In genomic region chr13:41546372-41547252, GRCh38 we compare ENCODE assay signal across 9 cellular contexts.
A peak's percentile ranks its signal among the peaks of the same experiment; 100 is the strongest.
DNase-seq lines count a peak whose midpoint lies in the region; ATAC-seq and TF ChIP-seq lines count a peak whose summit lies in the region.
"Had no signal": no experiment of that assay in that cellular context is flagged by ENCODE, and none has a peak within 500 bp of the region (broad histone marks: within the 10 kb centered on the region; RNA-seq: fewer than 3 reads in every experiment).

No MANE protein-coding gene starts in this region.

- WGBS in mesendoderm (ENCODE audit: extremely low coverage, insufficient coverage, low lambda C conversion rate): no CpG with 5 or more reads among the region's 14 CpGs

- no peaks in the 10 kb centered on the region for H3K27me3 Mint-ChIP-seq in CD8-positive, alpha-beta T cell (ENCODE audit: low read depth)

- CTCF ChIA-PET in CD8-positive, alpha-beta T cell (lab: Charles Lee): interaction anchor here (0.6 to 1.3 kb wide), 2 partner anchors 9 to 301 kb away, joined by 3 to 4 read pairs; no protein-coding TSS in a partner anchor

- no peak overlapping the region for H3K4ac ChIP-seq in mesendoderm (ENCODE audit: low read depth, low read length)

- no peak overlapping the region for H3K18ac ChIP-seq in mesendoderm (ENCODE audit: low read length)

- no peak overlapping the region for H3K56ac ChIP-seq in mesendoderm (ENCODE audit: low read length)

- H3K4me3 Mint-ChIP-seq in CD8-positive, alpha-beta T cell: no peak overlapping the region

- no peaks in the 10 kb centered on the region for H3K4me1 Mint-ChIP-seq in CD8-positive, alpha-beta T cell (ENCODE audit: low read depth)

- H2BK15ac ChIP-seq in mesendoderm (replicated peaks; ENCODE audit: low read depth): no peak overlapping the region

- H3K27me3 ChIP-seq in mesendoderm (ENCODE audit: insufficient read depth, low read length, poor library complexity): no peaks in the 10 kb centered on the region
- no peaks in the 10 kb centered on the region for H3K27me3 ChIP-seq in CD8-positive, alpha-beta T cell (ENCODE audit: insufficient read depth, low read length)

- no peaks in the 10 kb centered on the region for H3K79me2 ChIP-seq in mesendoderm (ENCODE audit: control insufficient read depth, insufficient read depth, low read length)

- no peak overlapping the region for H3K9ac ChIP-seq in mesendoderm (ENCODE audit: low read length)

- DNase-seq in GDM1 (lab: John Stamatoyannopoulos, UW): peak; percentile 39
- peak; percentile 50 for DNase-seq in NB4 (ENCODE audit: low read depth)
- peak; percentile 62 for DNase-seq in epithelial cell of prostate (ENCODE audit: low read depth, low spot score)
- DNase-seq in retina: peak; percentile 33
- no peak for DNase-seq in mesendoderm
- no peak for DNase-seq in NCI-H510A treated with DMSO at 0.1 percent for 48 hours (lab: John Stamatoyannopoulos, UW)
- DNase-seq in Kasumi-1 (lab: John Stamatoyannopoulos, UW): no peak
- DNase-seq in CD8-positive, alpha-beta T cell: no peak
- DNase-seq: activated CD8-positive, alpha-beta memory T cell treated with anti-CD3 and anti-CD28 coated beads for 24 hours had no signal

- no peak for TF ChIP-seq POLR2A in NB4 (IDR thresholded peaks at IDR 0.05; ENCODE audit: extremely low read depth, insufficient read length)

- no peaks in the 10 kb centered on the region for H3K36me3 ChIP-seq in mesendoderm (ENCODE audit: control insufficient read depth, insufficient read depth, low read length)
- H3K36me3 ChIP-seq in CD8-positive, alpha-beta T cell (ENCODE audit: insufficient read depth, low read length): no peaks in the 10 kb centered on the region

- H2AK5ac ChIP-seq in mesendoderm (ENCODE audit: low read length): no peak overlapping the region

- TF ChIP-seq CTCF in NB4 (IDR thresholded peaks at IDR 0.05; ENCODE audit: low read depth, low read length): no peak
- no peak for TF ChIP-seq CTCF in CD8-positive, alpha-beta T cell (IDR thresholded peaks at IDR 0.05)

- no peak overlapping the region for H4K5ac ChIP-seq in mesendoderm (ENCODE audit: low read length)

- no peaks in the 10 kb centered on the region for H3K9me3 Mint-ChIP-seq in CD8-positive, alpha-beta T cell

- H2BK5ac ChIP-seq in mesendoderm (ENCODE audit: low read length): no peak overlapping the region

- H3K4me3 ChIP-seq in NB4 (ENCODE audit: low read depth, low read length): no peak overlapping the region
- no peak overlapping the region for H3K4me3 ChIP-seq in mesendoderm (ENCODE audit: low read length)
- no peak overlapping the region for H3K4me3 ChIP-seq in CD8-positive, alpha-beta T cell (ENCODE audit: low read depth, low read length)

- intact Hi-C loops in CD8-positive, alpha-beta T cell (cut with DNase I, micrococcal nuclease): no loop called here

- H3K9me3 ChIP-seq in CD8-positive, alpha-beta T cell (ENCODE audit: low read length): no peaks in the 10 kb centered on the region

- no peak overlapping the region for H2BK120ac ChIP-seq in mesendoderm (ENCODE audit: low read depth, low read length)

- ATAC-seq in CD8-positive, alpha-beta T cell: no peak

- H4K8ac ChIP-seq in mesendoderm (ENCODE audit: low read depth, low read length): no peak overlapping the region

- POLR2A ChIA-PET in CD8-positive, alpha-beta T cell (lab: Charles Lee): no interaction called here

- H3K4me2 ChIP-seq in mesendoderm (ENCODE audit: low read length): no peak overlapping the region

- H3K23ac ChIP-seq in mesendoderm (ENCODE audit: low read length): no peak overlapping the region

- H3K27ac ChIP-seq in epithelial cell of prostate: no peak overlapping the region
- H3K27ac ChIP-seq in mesendoderm (ENCODE audit: low read depth, low read length): no peak overlapping the region
- H3K27ac ChIP-seq in CD8-positive, alpha-beta T cell (ENCODE audit: low read depth, low read length): no peak overlapping the region

- no peak overlapping the region for H3K27ac Mint-ChIP-seq in CD8-positive, alpha-beta T cell

- H3K4me1 ChIP-seq in mesendoderm (ENCODE audit: control insufficient read depth, low read depth, low read length): no peaks in the 10 kb centered on the region
- H3K4me1 ChIP-seq in CD8-positive, alpha-beta T cell (ENCODE audit: insufficient read depth, low read length): no peaks in the 10 kb centered on the region

- no peaks in the 10 kb centered on the region for H3K36me3 Mint-ChIP-seq in CD8-positive, alpha-beta T cell

- H3K79me1 ChIP-seq in mesendoderm (ENCODE audit: low read length): no peaks in the 10 kb centered on the region

Comparison
In these comparisons a context has a peak if more than half of its experiments do, and no peak if none do; other contexts are left out.
1. DNase-seq: peak in GDM1 (single experiment), NB4 (single experiment), epithelial cell of prostate (single experiment) and retina (single experiment); none in mesendoderm (single experiment), NCI-H510A treated with DMSO at 0.1 percent for 48 hours (single experiment), Kasumi-1 (0 of 2) and CD8-positive, alpha-beta T cell (0 of 7).